ENCODE assay signal across 36 cellular contexts in the genomic region with DNA sequence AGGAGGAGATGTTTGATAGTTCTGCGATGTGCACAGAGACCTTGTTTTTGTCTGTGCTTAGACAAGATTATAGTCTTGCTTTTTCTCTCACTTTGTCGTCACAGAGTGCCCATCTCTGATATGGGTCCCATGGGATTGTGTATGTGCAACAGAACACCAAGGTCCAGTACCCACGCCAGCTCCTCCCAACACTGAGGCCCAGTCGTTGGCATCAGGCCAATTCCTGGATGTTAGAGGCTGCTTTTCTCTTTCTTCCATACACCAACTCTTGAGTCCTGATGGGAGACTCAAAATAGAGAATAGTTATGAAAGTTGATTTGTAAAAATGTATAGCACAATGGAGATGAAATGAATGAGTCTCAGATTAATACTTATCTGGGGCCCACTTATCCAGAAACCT. TPM values are rescaled to one million over a fixed set of nuclear protein-coding genes. Genes with fewer than 3 reads are reported as not detected.
"Had no signal": no experiment of that assay in that cellular context is flagged by ENCODE, and none has a peak within 500 bp of the region (broad histone marks: within the 10 kb centered on the region; RNA-seq: fewer than 3 reads in every experiment).

No MANE protein-coding gene starts in this region.

- H3K27me3 ChIP-seq: brain microvascular endothelial cell had no signal

- H3K27ac ChIP-seq: brain microvascular endothelial cell, PC-9, VCaP had no signal

- FAIRE-seq: RCC 7860 had no signal

- H3K36me3 ChIP-seq: brain microvascular endothelial cell had no signal

- H2AFZ ChIP-seq: PC-9 had no signal

- H3K4me3 ChIP-seq: PC-9 had no signal

- DNase-seq: activated CD4-positive, alpha-beta memory T cell treated with anti-CD3 and anti-CD28 coated beads, Interleukin-2, amount 10 ng/mL, durations not matched to agents 7 days and 5 days; activated CD4-positive, alpha-beta T cell treated with anti-CD3 and anti-CD28 coated beads for 1 hour; activated CD4-positive, alpha-beta T cell treated with anti-CD3 and anti-CD28 coated beads for 48 hours; activated CD4-positive, CD25-positive, alpha-beta regulatory T cell; activated CD8-positive, alpha-beta memory T cell treated with anti-CD3 and anti-CD28 coated beads for 24 hours; activated CD8-positive, alpha-beta memory T cell treated with anti-CD3 and anti-CD28 coated beads, Interleukin-2, amount 10 ng/mL, durations not matched to agents 7 days and 5 days; activated CD8-positive, alpha-beta memory T cell treated with anti-CD3 and anti-CD28 coated beads, Interleukin-2, amount 50 U/mL, for 48 hours; activated effector memory CD4-positive, alpha-beta T cell treated with Interleukin-2 at 50 U/mL for 16 hours; activated naive CD4-positive, alpha-beta T cell treated with anti-CD3 and anti-CD28 coated beads, Interleukin-2, amount 10 ng/mL, durations not matched to agents 7 days and 5 days; activated naive CD8-positive, alpha-beta T cell treated with anti-CD3 and anti-CD28 coated beads, Interleukin-2, amount 50 U/mL, for 24 hours; activated T-cell treated with anti-CD3 and anti-CD28 coated beads, Interleukin-2, amount 50 U/mL, for 48 hours; amniotic stem cell; aorta; brain microvascular endothelial cell; central memory CD4-positive, alpha-beta T cell; Kasumi-1; MM.1S; MV-4-11; NCI-H1092; NCI-H1436 treated with DMSO at 0.1 percent for 48 hours; NCI-H1694 treated with DMSO at 0.1 percent for 48 hours; NCI-H2029; NCI-H2107; NCI-H226; NCI-H446 treated with DMSO at 0.1 percent for 48 hours; NCI-H524; PC-9; Right ventricle myocardium superior; SW 1271; T-helper 1 cell; T-helper 2 cell; T-helper 9 cell had no signal

- H3K4me2 ChIP-seq: PC-9 had no signal

RNA-seq across cellular contexts. Expression of gene PRMT8, which starts 22.7 kb away (rescaled TPM):
- total RNA-seq: activated CD4-positive, alpha-beta memory T cell treated with anti-CD3 and anti-CD28 coated beads, Interleukin-2, amount 10 ng/mL, durations not matched to agents 7 days and 5 days; activated CD8-positive, alpha-beta memory T cell treated with anti-CD3 and anti-CD28 coated beads, Interleukin-2, amount 10 ng/mL, durations not matched to agents 7 days and 5 days; aorta; chondrocyte; OCI-LY7; PC-9; Right ventricle myocardium superior had no signal
- polyA plus RNA-seq: aorta had no signal
